In the genomic region with DNA sequence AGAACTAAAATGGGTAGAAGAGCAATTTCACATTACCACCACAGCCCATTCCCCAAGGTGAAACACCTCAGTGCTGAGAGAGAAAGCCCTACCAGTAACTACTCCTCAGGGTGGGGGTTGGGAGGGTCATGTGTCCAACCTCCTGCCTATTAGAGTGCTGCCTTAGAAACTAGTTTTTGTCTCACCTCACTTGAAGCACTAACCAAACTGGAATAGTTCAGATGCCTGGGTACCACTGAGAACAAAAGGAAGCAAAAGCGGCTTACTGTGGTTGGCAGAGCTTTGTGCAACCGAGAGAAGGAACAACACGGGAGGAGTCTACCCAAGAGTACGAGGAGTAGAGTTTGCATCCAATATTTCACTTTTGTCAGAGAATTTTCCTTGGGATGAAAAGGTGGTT, we compare ENCODE assay signal across 27 cellular contexts.
"Had no signal": no experiment of that assay in that cellular context is flagged by ENCODE, and none has a peak within 500 bp of the region (broad histone marks: within the 10 kb centered on the region; RNA-seq: fewer than 3 reads in every experiment).

No MANE protein-coding gene starts in this region.

- H3K4me3 Mint-ChIP-seq: dendritic cell treated with granulocyte-macrophage colony-stimulating factor and Interleukin-4, amounts not matched to agents 40 ng/mL and 50 ng/mL, for 4 days; endodermal cell; immature natural killer cell; memory B cell; naive B cell; nephron; neural progenitor cell; stimulated activated effector memory CD8-positive, alpha-beta T cell treated with anti-CD3 and anti-CD28 coated beads, Interleukin-12 subunit alpha, Interleukin-12 subunit beta, amount 100 ng/mL, for 72 hours had no signal

- H3K36me3 ChIP-seq: colonic mucosa, right atrium auricular region, stomach, thyroid gland, upper lobe of left lung, uterus had no signal

- H3K9me3 ChIP-seq: colonic mucosa, thyroid gland had no signal

- H3K4me3 ChIP-seq: colonic mucosa, lung, neural progenitor cell, right atrium auricular region, smooth muscle cell, stomach, thyroid gland, upper lobe of left lung, uterus had no signal

- H3K4me1 ChIP-seq: colonic mucosa, neural progenitor cell, parathyroid adenoma, right atrium auricular region, stomach, thyroid gland, upper lobe of left lung, uterus had no signal

- H3K27me3 ChIP-seq: colonic mucosa, neural progenitor cell, right atrium auricular region, stomach, thyroid gland, upper lobe of left lung, uterus had no signal

- H3K27ac ChIP-seq: colonic mucosa, neural progenitor cell, parathyroid adenoma, right atrium auricular region, stomach, thyroid gland, upper lobe of left lung, uterus had no signal

- H3K27ac Mint-ChIP-seq: dendritic cell treated with granulocyte-macrophage colony-stimulating factor and Interleukin-4, amounts not matched to agents 40 ng/mL and 50 ng/mL, for 4 days; endodermal cell; immature natural killer cell; memory B cell; naive B cell; nephron; neural progenitor cell; progenitor cell of endocrine pancreas; stimulated activated effector memory CD8-positive, alpha-beta T cell treated with anti-CD3 and anti-CD28 coated beads, Interleukin-12 subunit alpha, Interleukin-12 subunit beta, amount 100 ng/mL, for 72 hours had no signal

- H3K27me3 Mint-ChIP-seq: dendritic cell treated with granulocyte-macrophage colony-stimulating factor and Interleukin-4, amounts not matched to agents 40 ng/mL and 50 ng/mL, for 4 days; memory B cell; naive B cell; progenitor cell of endocrine pancreas had no signal

- H3K36me3 Mint-ChIP-seq: stimulated activated effector memory CD8-positive, alpha-beta T cell treated with anti-CD3 and anti-CD28 coated beads, Interleukin-12 subunit alpha, Interleukin-12 subunit beta, amount 100 ng/mL, for 72 hours had no signal

- DNase-seq: colonic mucosa; effector CD8-positive, alpha-beta T cell; endodermal cell; hypothalamus; immature natural killer cell; islet precursor cell; kidney glomerular epithelial cell; left colon; naive B cell; stimulated activated CD4-positive, alpha-beta T cell treated with anti-CD3 and anti-CD28 coated beads, Interleukin-12 subunit alpha, Interleukin-12 subunit beta, amount 100 ng/mL, for 4 hours; stimulated activated CD4-positive, alpha-beta T cell treated with anti-CD3 and anti-CD28 coated beads, Interleukin-2, amount 100 ng/mL, for 24 hours; stimulated activated CD4-positive, alpha-beta T cell treated with anti-CD3 and anti-CD28 coated beads, Interleukin-4, amount 100 ng/mL, for 24 hours; stimulated activated naive CD4-positive, alpha-beta T cell treated with Interleukin-2 at 50 U/mL for 16 hours; stomach; thyroid gland; upper lobe of left lung; uterus had no signal

- H3K4me1 Mint-ChIP-seq: endodermal cell; immature natural killer cell; memory B cell; naive B cell; nephron; stimulated activated effector memory CD8-positive, alpha-beta T cell treated with anti-CD3 and anti-CD28 coated beads, Interleukin-12 subunit alpha, Interleukin-12 subunit beta, amount 100 ng/mL, for 72 hours had no signal
